In genomic region chrX:116009871-116010710, GRCh38 we compare ENCODE assay signal across 8 cellular contexts.
A peak's percentile ranks its signal among the peaks of the same experiment; 100 is the strongest.
DNase-seq lines count a peak whose midpoint lies in the region; ATAC-seq lines count a peak whose summit lies in the region.

No MANE protein-coding gene starts in this region.

- DNase-seq in hippocampal formation (lab: John Stamatoyannopoulos, UW) (peak; percentile 3 to 4), NCI-H510A treated with DMSO at 0.1 percent for 48 hours (lab: John Stamatoyannopoulos, UW) (no peak), DMS153 (lab: John Stamatoyannopoulos, UW) (no peak), SHP77 (lab: John Stamatoyannopoulos, UW) (no peak), D341Med (ENCODE audit: low spot score) (no peak)

- H3K4me3 ChIP-seq in GM08714 (ENCODE audit: low read length), result peak overlapping the region; percentile 44; the same call in 1 of the 2 replicates

- ATAC-seq in GM21390 (IDR thresholded peaks at IDR 0.05; ENCODE audit: unreplicated experiment) (peak; percentile 76), HG03520 (IDR thresholded peaks at IDR 0.05; ENCODE audit: unreplicated experiment) (peak; percentile 76)

Comparison
In these comparisons a context has a peak if more than half of its experiments do, and no peak if none do; other contexts are left out.
1. DNase-seq: peak in hippocampal formation (2 of 2); none in NCI-H510A treated with DMSO at 0.1 percent for 48 hours (single experiment), DMS153 (single experiment), SHP77 (0 of 2) and D341Med (single experiment).